18 cellular contexts compared by ENCODE assay signal in the genomic region with DNA sequence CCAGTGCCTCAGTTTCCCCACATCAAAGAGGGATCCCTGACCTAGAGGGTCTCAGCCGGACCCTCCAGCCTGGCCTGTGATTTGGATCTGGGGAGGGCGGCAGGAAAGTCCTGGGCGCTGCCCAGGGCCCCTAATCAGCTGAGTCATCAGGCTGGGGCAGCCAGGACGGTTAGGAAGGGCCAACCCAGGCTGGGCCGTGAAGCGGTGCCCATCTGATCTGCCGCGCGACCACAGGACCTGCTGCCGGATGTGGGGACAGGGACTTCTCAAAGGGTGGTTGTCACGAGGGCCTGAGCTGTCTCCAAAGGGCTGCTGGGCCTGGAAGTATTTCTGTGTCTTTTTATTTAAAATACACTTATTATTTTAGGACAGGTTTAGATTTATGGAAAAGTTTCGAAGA. TPM values are rescaled to one million over a fixed set of nuclear protein-coding genes. Genes with fewer than 3 reads are reported as not detected.
DNase-seq lines count a peak whose midpoint lies in the region; ATAC-seq and TF ChIP-seq lines count a peak whose summit lies in the region.
"Had no signal": no experiment of that assay in that cellular context is flagged by ENCODE, and none has a peak within 500 bp of the region (broad histone marks: within the 10 kb centered on the region; RNA-seq: fewer than 3 reads in every experiment).

No MANE protein-coding gene starts in this region.

- no peak overlapping the region for H3K4me3 Mint-ChIP-seq in central memory CD8-positive, alpha-beta T cell
- no peak overlapping the region for H3K4me3 Mint-ChIP-seq in stimulated activated naive B cell treated with anti-CD40 and anti-IgM and Interleukin-4, amounts not matched to agents 10 μg/mL and 1 μg/mL and 100 μg/mL, for 72 hours
- H3K4me3 Mint-ChIP-seq in endothelial cell (ENCODE audit: unreplicated experiment), result no peak overlapping the region
- H3K4me3 Mint-ChIP-seq: brain had no signal

- no peaks in the 10 kb centered on the region for H3K9me3 Mint-ChIP-seq in central memory CD8-positive, alpha-beta T cell
- no peaks in the 10 kb centered on the region for H3K9me3 Mint-ChIP-seq in stimulated activated naive B cell treated with anti-CD40 and anti-IgM and Interleukin-4, amounts not matched to agents 10 μg/mL and 1 μg/mL and 100 μg/mL, for 72 hours
- no peaks in the 10 kb centered on the region for H3K9me3 Mint-ChIP-seq in endothelial cell (ENCODE audit: unreplicated experiment)

- CTCF ChIA-PET in Panc1 (lab: Charles Lee), result no interaction called here

- POLR2A ChIA-PET in Panc1 (lab: Charles Lee), result no interaction called here

- ATAC-seq in Panc1, result peak; percentile 55
- peak; percentile 34 for ATAC-seq in central memory CD8-positive, alpha-beta T cell (replicated peaks; ENCODE audit: extremely low read depth, poor library complexity, severe bottlenecking)
- peak; percentile 51 to 57 for ATAC-seq in stimulated activated naive B cell treated with anti-CD40 and anti-IgM and Interleukin-4, amounts not matched to agents 10 μg/mL and 1 μg/mL and 100 μg/mL, for 72 hours (replicated peaks)

- no peaks in the 10 kb centered on the region for H3K9me3 ChIP-seq in Panc1 (ENCODE audit: control insufficient read depth, insufficient read depth, low read depth, low read length)
- H3K9me3 ChIP-seq: HAP-1 had no signal

- DNase-seq in activated effector memory CD4-positive, alpha-beta T cell treated with anti-CD3 and anti-CD28 coated beads, Interleukin-2, amount 50 U/mL, for 16 hours, result peak; percentile 62
- DNase-seq in activated effector memory CD4-positive, alpha-beta T cell treated with Interleukin-2 at 50 U/mL for 16 hours, result no peak
- DNase-seq in Panc1 (ENCODE audit: low read depth, low spot score) (no peak), NCI-H2227 (lab: John Stamatoyannopoulos, UW; ENCODE audit: unreplicated experiment) (no peak), NCI-H2196 treated with DMSO at 0.1 percent for 48 hours (lab: John Stamatoyannopoulos, UW; ENCODE audit: unreplicated experiment) (no peak), endothelial cell (ENCODE audit: low spot score) (no peak)
- DNase-seq in central memory CD8-positive, alpha-beta T cell (ENCODE audit: low spot score in 2 of 2), result no peak
- DNase-seq in stimulated activated naive B cell treated with anti-CD40 and anti-IgM and Interleukin-4, amounts not matched to agents 10 μg/mL and 1 μg/mL and 100 μg/mL, for 72 hours, result no peak
- DNase-seq: effector CD8-positive, alpha-beta T cell; foreskin fibroblast; NCI-H1048; NCI-H226; substantia nigra; T-helper 1 cell had no signal

- no peak overlapping the region; the same call in 1 of the 2 replicates for H3K27ac ChIP-seq in Panc1 (ENCODE audit: low read length)
- H3K27ac ChIP-seq: skin epidermis had no signal

- in situ Hi-C loops in Panc1 (cut with HindIII; ENCODE audit: low pct_unique_long_range_greater_than_20kb, low sequenced_read_pairs), result no loop called here

- no peaks in the 10 kb centered on the region for H3K27me3 ChIP-seq in Panc1 (ENCODE audit: control insufficient read depth, insufficient read depth, low read length)

- H3K27ac Mint-ChIP-seq in central memory CD8-positive, alpha-beta T cell (ENCODE audit: low read depth), result peak overlapping the region; percentile 57
- H3K27ac Mint-ChIP-seq in stimulated activated naive B cell treated with anti-CD40 and anti-IgM and Interleukin-4, amounts not matched to agents 10 μg/mL and 1 μg/mL and 100 μg/mL, for 72 hours, result no peak overlapping the region
- H3K27ac Mint-ChIP-seq in endothelial cell (ENCODE audit: unreplicated experiment), result no peak overlapping the region
- H3K27ac Mint-ChIP-seq: brain had no signal

- H3K4me1 Mint-ChIP-seq in central memory CD8-positive, alpha-beta T cell, result no peaks in the 10 kb centered on the region
- H3K4me1 Mint-ChIP-seq in stimulated activated naive B cell treated with anti-CD40 and anti-IgM and Interleukin-4, amounts not matched to agents 10 μg/mL and 1 μg/mL and 100 μg/mL, for 72 hours, result peaks cover 4 to 8% of the 10 kb centered on the region in 2 donors
- peaks cover 3% of the 10 kb centered on the region for H3K4me1 Mint-ChIP-seq in endothelial cell (ENCODE audit: unreplicated experiment)
- H3K4me1 Mint-ChIP-seq: brain had no signal

- no TSS peak for BruUV-seq in Panc1 (replicated peaks; lab: Mats Ljungman, UMichigan)

- TF ChIP-seq CTCF in Panc1 (IDR thresholded peaks at IDR 0.05) (no peak), endothelial cell (IDR thresholded peaks at IDR 0.05; ENCODE audit: unreplicated experiment) (no peak)

- H3K36me3 ChIP-seq in Panc1 (ENCODE audit: control insufficient read depth, insufficient read depth, low read length), result no peaks in the 10 kb centered on the region
- H3K36me3 ChIP-seq: HAP-1 had no signal

- H3K4me3 ChIP-seq in Panc1 (ENCODE audit: low read depth in 2 of 2, low read length in 2 of 2), result no peak overlapping the region
- H3K4me3 ChIP-seq: HAP-1, skin epidermis had no signal

- H3K4me1 ChIP-seq in Panc1 (ENCODE audit: control insufficient read depth, insufficient read depth, low read length), result peaks cover 9% of the 10 kb centered on the region
- H3K4me1 ChIP-seq: HAP-1 had no signal

- peaks cover 13% of the 10 kb centered on the region for H3K27me3 Mint-ChIP-seq in central memory CD8-positive, alpha-beta T cell
- peaks cover 16 to 31% of the 10 kb centered on the region in 2 donors for H3K27me3 Mint-ChIP-seq in stimulated activated naive B cell treated with anti-CD40 and anti-IgM and Interleukin-4, amounts not matched to agents 10 μg/mL and 1 μg/mL and 100 μg/mL, for 72 hours
- H3K27me3 Mint-ChIP-seq in endothelial cell (ENCODE audit: unreplicated experiment), result peaks cover 5% of the 10 kb centered on the region
- H3K27me3 Mint-ChIP-seq: brain had no signal

- intact Hi-C loops in Panc1 (cut with micrococcal nuclease; ENCODE audit: unreplicated experiment), result no loop called here

- no peaks in the 10 kb centered on the region for H3K36me3 Mint-ChIP-seq in central memory CD8-positive, alpha-beta T cell (ENCODE audit: insufficient read depth)
- no peaks in the 10 kb centered on the region for H3K36me3 Mint-ChIP-seq in stimulated activated naive B cell treated with anti-CD40 and anti-IgM and Interleukin-4, amounts not matched to agents 10 μg/mL and 1 μg/mL and 100 μg/mL, for 72 hours
- H3K36me3 Mint-ChIP-seq in endothelial cell (ENCODE audit: low read depth, unreplicated experiment), result no peaks in the 10 kb centered on the region
- H3K36me3 Mint-ChIP-seq: brain had no signal

RNA-seq across cellular contexts. Expression of gene TPSAB1, which starts 4.4 kb away (rescaled TPM):
- total RNA-seq in Panc1 (2021; ENCODE audit: unreplicated experiment), result not detected
- polyA plus RNA-seq in Panc1 (2012; ENCODE audit: insufficient read length), result not detected
- not detected for total RNA-seq in endothelial cell (ENCODE audit: unreplicated experiment)
- total RNA-seq: osteocyte had no signal

RNA-seq across cellular contexts. Expression of gene TPSD1, which starts 11.0 kb away (rescaled TPM):
- total RNA-seq in Panc1 (2021; ENCODE audit: unreplicated experiment), result 0.26 TPM
- 0.21 TPM for polyA plus RNA-seq in Panc1 (2012; ENCODE audit: insufficient read length)
- not detected for total RNA-seq in endothelial cell (ENCODE audit: unreplicated experiment)
- total RNA-seq: osteocyte had no signal

RNA-seq across cellular contexts. Expression of gene TPSB2, which starts 14.9 kb away (rescaled TPM):
- total RNA-seq in Panc1 (2021; ENCODE audit: unreplicated experiment) (0.57 TPM), endothelial cell (ENCODE audit: unreplicated experiment) (not detected)
- polyA plus RNA-seq in Panc1 (2012; ENCODE audit: insufficient read length), result 0.39 TPM
- total RNA-seq: osteocyte had no signal

RNA-seq across cellular contexts. Expression of gene TPSG1, which starts 19.8 kb away (rescaled TPM):
- total RNA-seq in Panc1 (2021; ENCODE audit: unreplicated experiment) (4.6 TPM), endothelial cell (ENCODE audit: unreplicated experiment) (not detected)
- polyA plus RNA-seq in Panc1 (2012; ENCODE audit: insufficient read length), result 2.4 TPM
- total RNA-seq: osteocyte had no signal
